ENCODE assay signal across 8 cellular contexts in genomic region chr11:36564376-36565032, GRCh38. TPM values are rescaled to one million over a fixed set of nuclear protein-coding genes. Genes with fewer than 3 reads are reported as not detected.
A peak's percentile ranks its signal among the peaks of the same experiment; 100 is the strongest.
DNase-seq lines count a peak whose midpoint lies in the region; ATAC-seq and TF ChIP-seq lines count a peak whose summit lies in the region.

No MANE protein-coding gene starts in this region.

- intact Hi-C loops in HCT116 (cut with micrococcal nuclease) (loop anchor here (1.0 kb wide), 3 partner anchors 58 to 183 kb away; no protein-coding TSS in a partner anchor), lower lobe of right lung (cut with DNase I) (loop anchor here (10.0 kb wide), 1 partner anchor 110 kb away; no protein-coding TSS in a partner anchor)

- H4K20me1 ChIP-seq in HCT116 (ENCODE audit: insufficient read depth): no peaks in the 10 kb centered on the region

- no peak overlapping the region for H3K27ac ChIP-seq in HCT116 (ENCODE audit: low read depth, low read length)
- H3K27ac ChIP-seq in lower lobe of right lung: no peak overlapping the region

- H3K36me3 ChIP-seq in HCT116 (ENCODE audit: control insufficient read depth in 1 of 2, insufficient read depth in 2 of 2, low read length in 2 of 2): no peaks in the 10 kb centered on the region
- H3K36me3 ChIP-seq in lower lobe of right lung: no peaks in the 10 kb centered on the region

- no peak overlapping the region for H3K4me2 ChIP-seq in HCT116 (ENCODE audit: low read length)

- no peak overlapping the region for H3K4me3 ChIP-seq in HCT116 (replicated peaks in 1 of 2; ENCODE audit: low read depth in 1 of 2, low read length in 2 of 2)
- H3K4me3 ChIP-seq in lower lobe of right lung: peak overlapping the region; percentile 41

- BruUV-seq in HCT116 (replicated peaks; lab: Mats Ljungman, UMichigan): no TSS peak

- TF ChIP-seq CTCF in HCT116 (IDR thresholded peaks at IDR 0.05 in 2 of 3, conservative IDR thresholded peaks at IDR 0.05 in 1 of 3; ENCODE audit: borderline replicate concordance in 1 of 3, insufficient read depth in 1 of 3, low read depth in 2 of 3, low read length in 2 of 3) (peak; percentile 50 to 65 (median 54)), lower lobe of right lung (IDR thresholded peaks at IDR 0.05) (peak; percentile 68)

- no peak for TF ChIP-seq POLR2A in HCT116 (IDR thresholded peaks at IDR 0.05; ENCODE audit: borderline replicate concordance, extremely low read depth, insufficient read depth, insufficient read length)

- DNase-seq in G401 (ENCODE audit: low spot score): peak; percentile 76
- peak; percentile 24 for DNase-seq in HCT116 (ENCODE audit: low read depth, low spot score)
- DNase-seq in NCI-H1694 treated with DMSO at 0.1 percent for 48 hours (lab: John Stamatoyannopoulos, UW): peak; percentile 45
- peak; percentile 28 for DNase-seq in UCSD-AML1 (lab: John Stamatoyannopoulos, UW; ENCODE audit: unreplicated experiment)
- peak; percentile 58 for DNase-seq in ecto neural progenitor cell (ENCODE audit: low spot score)
- no peak for DNase-seq in lower lobe of right lung
- peak; percentile 5 to 59 for DNase-seq in stimulated activated effector memory CD8-positive, alpha-beta T cell treated with anti-CD3 and anti-CD28 coated beads, Interleukin-12 subunit alpha, Interleukin-12 subunit beta, amount 100 ng/mL, for 72 hours (ENCODE audit: low spot score in 2 of 2)
- no peak for DNase-seq in activated CD4-positive, CD25-positive, alpha-beta regulatory T cell (lab: John Stamatoyannopoulos, UW)

- peaks cover 19% of the 10 kb centered on the region for H3K4me1 Mint-ChIP-seq in stimulated activated effector memory CD8-positive, alpha-beta T cell treated with anti-CD3 and anti-CD28 coated beads, Interleukin-12 subunit alpha, Interleukin-12 subunit beta, amount 100 ng/mL, for 72 hours

- no peak overlapping the region for H3K27ac Mint-ChIP-seq in stimulated activated effector memory CD8-positive, alpha-beta T cell treated with anti-CD3 and anti-CD28 coated beads, Interleukin-12 subunit alpha, Interleukin-12 subunit beta, amount 100 ng/mL, for 72 hours

- H3K79me2 ChIP-seq in HCT116 (ENCODE audit: insufficient read depth, low read length): no peaks in the 10 kb centered on the region

- in situ Hi-C loops in G401 (cut with HindIII; ENCODE audit: low sequenced_read_pairs): no loop called here

- peak; percentile 56 for TF ChIP-seq RAD21 in HCT116 (IDR thresholded peaks at IDR 0.05; ENCODE audit: low read depth)

- H3K4me3 Mint-ChIP-seq in stimulated activated effector memory CD8-positive, alpha-beta T cell treated with anti-CD3 and anti-CD28 coated beads, Interleukin-12 subunit alpha, Interleukin-12 subunit beta, amount 100 ng/mL, for 72 hours: peak overlapping the region; percentile 56

- POLR2A ChIA-PET in HCT116 (lab: Charles Lee): no interaction called here

- H3K36me3 Mint-ChIP-seq in stimulated activated effector memory CD8-positive, alpha-beta T cell treated with anti-CD3 and anti-CD28 coated beads, Interleukin-12 subunit alpha, Interleukin-12 subunit beta, amount 100 ng/mL, for 72 hours: no peaks in the 10 kb centered on the region

- no peak overlapping the region for H3K9ac ChIP-seq in HCT116 (ENCODE audit: low read length)

- CTCF ChIA-PET in HCT116 (lab: Charles Lee): interaction anchor here (0.7 to 3.3 kb wide), 12 partner anchors 8 to 272 kb away, joined by 3 to 69 read pairs (median 4); no protein-coding TSS in a partner anchor

- no peaks in the 10 kb centered on the region for H3K9me3 Mint-ChIP-seq in stimulated activated effector memory CD8-positive, alpha-beta T cell treated with anti-CD3 and anti-CD28 coated beads, Interleukin-12 subunit alpha, Interleukin-12 subunit beta, amount 100 ng/mL, for 72 hours

- RAD21 ChIA-PET in HCT116 (lab: Charles Lee; ENCODE audit: low non-redundant PET in 1 of 2, low total read pairs in 2 of 2, uncharacterized antibody in 2 of 2, unreplicated experiment in 2 of 2): interaction anchor here in 1 of 2 experiments (1.7 kb wide), 1 partner anchor 182 kb away, joined by 7 read pairs; no protein-coding TSS in a partner anchor

- ATAC-seq in HCT116: peak; percentile 72
- ATAC-seq in lower lobe of right lung: peak; percentile 52 to 77
- ATAC-seq in stimulated activated effector memory CD8-positive, alpha-beta T cell treated with anti-CD3 and anti-CD28 coated beads, Interleukin-12 subunit alpha, Interleukin-12 subunit beta, amount 100 ng/mL, for 72 hours: peak; percentile 61

- H3K4me1 ChIP-seq in HCT116 (ENCODE audit: control insufficient read depth in 1 of 2, insufficient read depth in 2 of 2, low read length in 2 of 2): no peaks in the 10 kb centered on the region
- no peaks in the 10 kb centered on the region for H3K4me1 ChIP-seq in lower lobe of right lung

- H3K27me3 ChIP-seq in HCT116 (ENCODE audit: insufficient read depth, low read length): peaks cover 31% of the 10 kb centered on the region
- H3K27me3 ChIP-seq in lower lobe of right lung (ENCODE audit: low read depth): no peaks in the 10 kb centered on the region

- H3K9me3 ChIP-seq in HCT116 (ENCODE audit: control insufficient read depth in 1 of 2, insufficient read depth in 1 of 2, low read depth in 1 of 2, low read length in 2 of 2): no peaks in the 10 kb centered on the region
- H3K9me3 ChIP-seq in lower lobe of right lung: no peaks in the 10 kb centered on the region

- no peaks in the 10 kb centered on the region for H3K9me2 ChIP-seq in HCT116 (ENCODE audit: insufficient read depth)

- H2AFZ ChIP-seq in HCT116 (ENCODE audit: low read depth, low read length, poor library complexity, severe bottlenecking): no peak overlapping the region

TF ChIP-seq in HCT116, 20 proteins besides CTCF, POLR2A, EP300 and RAD21 (continues in another document):
- no peak for TF ChIP-seq ZBTB33 (IDR thresholded peaks at IDR 0.05; ENCODE audit: extremely low read depth, insufficient replicate concordance, low read length)
- no peak for TF ChIP-seq POLR2AphosphoS5 (IDR thresholded peaks at IDR 0.05; ENCODE audit: low read depth, low read length)
- TF ChIP-seq CBX3 (IDR thresholded peaks at IDR 0.05; ENCODE audit: low read depth): no peak
- no peak for TF ChIP-seq FOSL1 (IDR thresholded peaks at IDR 0.05; ENCODE audit: low read depth)
- TF ChIP-seq EZH2phosphoT487 (IDR thresholded peaks at IDR 0.05; ENCODE audit: borderline replicate concordance): no peak
- TF ChIP-seq REST (IDR thresholded peaks at IDR 0.05; ENCODE audit: low read depth): no peak
- no peak for TF ChIP-seq SRF (IDR thresholded peaks at IDR 0.05; ENCODE audit: low read depth)
- no peak for TF ChIP-seq ZNF274 (IDR thresholded peaks at IDR 0.05; ENCODE audit: low read depth, low read length)
- TF ChIP-seq CEBPB (IDR thresholded peaks at IDR 0.05; ENCODE audit: low read depth): no peak
- TF ChIP-seq JUND (IDR thresholded peaks at IDR 0.05): no peak

RNA-seq across cellular contexts. Expression of gene RAG1, which starts 3.3 kb away (rescaled TPM):
- 0.25 TPM in 1 of 2 replicates, not detected in the other for total RNA-seq in G401 (2014; rRNA removed; shearing (Covaris generic))
- 0.54 TPM for total RNA-seq in HCT116 (2021; ENCODE audit: unreplicated experiment)
- 0.20 TPM in 2 replicates for polyA plus RNA-seq in HCT116 (2012)
- total RNA-seq in lower lobe of right lung: 1.3 TPM

RNA-seq across cellular contexts. Expression of gene IFTAP, which starts 29.8 kb away (rescaled TPM):
- 47.4 and 58.5 TPM in 2 replicates for total RNA-seq in G401 (2014; rRNA removed; shearing (Covaris generic))
- total RNA-seq in HCT116 (2021; ENCODE audit: unreplicated experiment): 13.8 TPM
- 6.9 and 10.8 TPM in 2 replicates for polyA plus RNA-seq in HCT116 (2012)
- total RNA-seq in lower lobe of right lung: 15.2 TPM

RNA-seq across cellular contexts. Expression of gene RAG2, which starts 33.5 kb away (rescaled TPM):
- not detected in 2 replicates for total RNA-seq in G401 (2014; rRNA removed; shearing (Covaris generic))
- total RNA-seq in HCT116 (2021; ENCODE audit: unreplicated experiment) (not detected), lower lobe of right lung (not detected)
- 0.32 TPM in 1 of 2 replicates, not detected in the other for polyA plus RNA-seq in HCT116 (2012)

RNA-seq across cellular contexts. Expression of gene TRAF6, which starts 54.4 kb away (rescaled TPM):
- 3.7 and 4.2 TPM in 2 replicates for total RNA-seq in G401 (2014; rRNA removed; shearing (Covaris generic))
- 9.3 TPM for total RNA-seq in HCT116 (2021; ENCODE audit: unreplicated experiment)
- 4.5 and 4.6 TPM in 2 replicates for polyA plus RNA-seq in HCT116 (2012)
- 13.7 TPM for total RNA-seq in lower lobe of right lung

Comparison
In these comparisons a context has a peak if more than half of its experiments do, and no peak if none do; other contexts are left out.
1. DNase-seq: peak in G401 (single experiment), HCT116 (single experiment), NCI-H1694 treated with DMSO at 0.1 percent for 48 hours (single experiment), UCSD-AML1 (single experiment), ecto neural progenitor cell (single experiment) and stimulated activated effector memory CD8-positive, alpha-beta T cell treated with anti-CD3 and anti-CD28 coated beads, Interleukin-12 subunit alpha, Interleukin-12 subunit beta, amount 100 ng/mL, for 72 hours (2 of 2); none in lower lobe of right lung (single experiment) and activated CD4-positive, CD25-positive, alpha-beta regulatory T cell (0 of 4).
2. Peak in every context shown above with its lines, with median percentiles within 50 percentile points of each other: ATAC-seq.